Comparison of ENCODE assay signal across 23 cellular contexts in the genomic region with DNA sequence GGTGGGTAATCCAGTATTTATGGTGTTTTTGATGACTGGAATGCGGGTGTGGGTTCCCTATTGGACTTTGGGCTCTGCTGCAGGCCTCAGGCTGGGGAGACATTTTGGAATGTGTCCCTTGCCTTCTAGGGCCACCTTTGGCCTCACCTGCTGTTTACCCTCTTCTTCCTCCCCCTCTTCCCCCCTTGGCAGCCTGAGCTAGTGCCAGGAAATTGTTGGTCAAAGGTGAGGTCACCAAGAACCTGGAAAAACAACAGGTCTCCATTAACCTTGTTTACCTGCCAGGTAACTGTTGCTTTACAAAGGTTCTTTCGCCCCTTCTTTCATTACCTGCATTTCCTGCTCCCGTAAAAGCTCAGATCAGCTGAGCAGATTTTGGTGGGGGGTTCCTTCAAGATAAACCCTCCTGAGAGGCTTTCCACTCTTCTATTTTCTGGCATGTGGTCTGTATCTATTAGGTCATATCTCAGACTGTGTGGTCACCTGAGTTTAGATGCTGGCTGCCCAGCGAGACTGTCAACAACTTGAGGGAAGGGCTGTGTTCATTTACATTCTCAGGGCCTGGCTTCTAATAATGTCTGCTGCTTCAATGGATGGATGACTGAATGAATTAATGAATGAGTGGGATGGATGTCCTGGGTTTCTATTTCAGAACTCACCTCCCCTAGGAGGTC. TPM values are rescaled to one million over a fixed set of nuclear protein-coding genes. Genes with fewer than 3 reads are reported as not detected.
DNase-seq lines count a peak whose midpoint lies in the region; ATAC-seq and TF ChIP-seq lines count a peak whose summit lies in the region.
"Had no signal": no experiment of that assay in that cellular context is flagged by ENCODE, and none has a peak within 500 bp of the region (broad histone marks: within the 10 kb centered on the region; RNA-seq: fewer than 3 reads in every experiment).

No MANE protein-coding gene starts in this region.

- H3K27me3 ChIP-seq in breast epithelium (no peaks in the 10 kb centered on the region), mammary epithelial cell (ENCODE audit: insufficient read depth, low read length) (no peaks in the 10 kb centered on the region), colonic mucosa (no peaks in the 10 kb centered on the region)
- H3K27me3 ChIP-seq: adrenal gland, cardiac muscle cell, dorsolateral prefrontal cortex had no signal

- intact Hi-C loops in breast epithelium (cut with DNase I; ENCODE audit: low total_unique reads) (no loop called here), mammary epithelial cell (cut with micrococcal nuclease) (no loop called here), colonic mucosa (cut with DNase I) (no loop called here)

- POLR2A ChIA-PET in T-cell (lab: Charles Lee) = no interaction called here

- H3K4me3 Mint-ChIP-seq in endothelial cell (ENCODE audit: unreplicated experiment) (no peak overlapping the region), T-cell (no peak overlapping the region)
- H3K4me3 Mint-ChIP-seq: activated CD4-positive, alpha-beta T cell treated with anti-CD3 and anti-CD28 coated beads, Interleukin-2, amount 10 ng/mL, durations not matched to agents 7 days and 5 days; HFFc6 had no signal

- no peaks in the 10 kb centered on the region for H3K36me3 ChIP-seq in breast epithelium
- H3K36me3 ChIP-seq in mammary epithelial cell (ENCODE audit: insufficient read depth, low read length) = no peaks in the 10 kb centered on the region
- no peaks in the 10 kb centered on the region for H3K36me3 ChIP-seq in colonic mucosa
- H3K36me3 ChIP-seq: adrenal gland, cardiac muscle cell had no signal

- no peak for TF ChIP-seq POLR2A in breast epithelium (IDR thresholded peaks at IDR 0.05)

- WGBS in mammary epithelial cell (ENCODE audit: low coverage, missing lambda C conversion rate) = 100% methylated on average over 4 of the region's 4 CpGs

- H3K4me3 ChIP-seq in breast epithelium = no peak overlapping the region
- no peak overlapping the region for H3K4me3 ChIP-seq in mammary epithelial cell (replicated peaks in 1 of 3; ENCODE audit: insufficient read depth in 1 of 3, low read depth in 2 of 3, low read length in 3 of 3)
- no peak overlapping the region for H3K4me3 ChIP-seq in colonic mucosa
- H3K4me3 ChIP-seq: adrenal gland, cardiac muscle cell, dorsolateral prefrontal cortex had no signal

- dilution Hi-C loops in mammary epithelial cell (cut with HindIII; ENCODE audit: low sequenced_read_pairs) = no loop called here

- no peak for ATAC-seq in T-cell (replicated peaks in 1 of 4)
- ATAC-seq: stimulated activated naive CD8-positive, alpha-beta T cell treated with anti-CD3 and anti-CD28 coated beads, Interleukin-15, Interleukin-2, amounts not matched to agents 100 U/mL and 50 U/mL, for 24 hours had no signal

- H3K4me1 Mint-ChIP-seq in endothelial cell (ENCODE audit: unreplicated experiment) (no peaks in the 10 kb centered on the region), T-cell (peaks cover 0 to 10% (median 8%) of the 10 kb centered on the region in 3 donors)

- peaks cover 0 to 5% of the 10 kb centered on the region in 2 donors for H3K4me1 ChIP-seq in breast epithelium
- peaks cover 13% of the 10 kb centered on the region for H3K4me1 ChIP-seq in mammary epithelial cell (ENCODE audit: insufficient read depth, low read length)
- H3K4me1 ChIP-seq in colonic mucosa = peaks cover 29% of the 10 kb centered on the region

- H3K27ac Mint-ChIP-seq in endothelial cell (ENCODE audit: unreplicated experiment) (no peak overlapping the region), T-cell (no peak overlapping the region)
- H3K27ac Mint-ChIP-seq: activated CD4-positive, alpha-beta T cell treated with anti-CD3 and anti-CD28 coated beads, Interleukin-2, amount 10 ng/mL, durations not matched to agents 7 days and 5 days; HFFc6 had no signal

- CTCF ChIA-PET in mammary epithelial cell (lab: Charles Lee; ENCODE audit: low non-redundant PET) (interaction anchor here (0.6 kb wide), 1 partner anchor 30 kb away, joined by 3 read pairs; no protein-coding TSS in a partner anchor), T-cell (lab: Charles Lee) (interaction anchor here in 1 of 2 donors (0.6 to 0.7 kb wide), 2 partner anchors 34 to 328 kb away, joined by 3 read pairs; a partner anchor contains a TSS)

- H3K27me3 Mint-ChIP-seq in endothelial cell (ENCODE audit: unreplicated experiment) = peaks cover 4% of the 10 kb centered on the region
- no peaks in the 10 kb centered on the region for H3K27me3 Mint-ChIP-seq in T-cell

- H2AFZ ChIP-seq in mammary epithelial cell (ENCODE audit: low read depth, low read length) = no peak overlapping the region

- no peak overlapping the region for H3K4me2 ChIP-seq in mammary epithelial cell (ENCODE audit: insufficient read depth, low read depth, low read length)

- H3K9me3 Mint-ChIP-seq in endothelial cell (ENCODE audit: unreplicated experiment) (no peaks in the 10 kb centered on the region), T-cell (no peaks in the 10 kb centered on the region)
- H3K9me3 Mint-ChIP-seq: activated CD4-positive, alpha-beta T cell treated with anti-CD3 and anti-CD28 coated beads, Interleukin-2, amount 10 ng/mL, durations not matched to agents 7 days and 5 days; HFFc6 had no signal

- H3K9ac ChIP-seq in mammary epithelial cell (ENCODE audit: insufficient read depth, low read length) (no peak overlapping the region), colonic mucosa (ENCODE audit: low read depth in 2 of 2, low read length in 2 of 2) (peak overlapping the region in 1 of 2 donors; percentile 90)

- H3K27ac ChIP-seq in breast epithelium (peak overlapping the region; percentile 57 to 64), mammary epithelial cell (ENCODE audit: insufficient read depth, low read depth, low read length) (no peak overlapping the region), colonic mucosa (peak overlapping the region; percentile 63)
- H3K27ac ChIP-seq: adrenal gland, cardiac muscle cell, dorsolateral prefrontal cortex, RWPE1 had no signal

- BruUV-seq in mammary epithelial cell (replicated peaks; lab: Mats Ljungman, UMichigan) = no TSS peak

- no peaks in the 10 kb centered on the region for H3K79me2 ChIP-seq in mammary epithelial cell (ENCODE audit: insufficient read depth, low read length)

- TF ChIP-seq CTCF in breast epithelium (IDR thresholded peaks at IDR 0.05) (no peak), mammary epithelial cell (conservative IDR thresholded peaks at IDR 0.05 in 1 of 2, IDR thresholded peaks at IDR 0.05 in 1 of 2; ENCODE audit: extremely low read depth in 1 of 2, insufficient read depth in 1 of 2, low read depth in 1 of 2, low read length in 2 of 2) (no peak), colonic mucosa (IDR thresholded peaks at IDR 0.05) (no peak), endothelial cell (IDR thresholded peaks at IDR 0.05; ENCODE audit: unreplicated experiment) (no peak)

- H3K9me3 ChIP-seq in breast epithelium (no peaks in the 10 kb centered on the region), mammary epithelial cell (replicated peaks; ENCODE audit: insufficient read depth, low read length) (no peaks in the 10 kb centered on the region), colonic mucosa (no peaks in the 10 kb centered on the region)
- H3K9me3 ChIP-seq: adrenal gland had no signal

- H4K20me1 ChIP-seq in mammary epithelial cell (ENCODE audit: insufficient read depth, low read length) = no peaks in the 10 kb centered on the region

- in situ Hi-C loops in mammary epithelial cell (cut with MboI; ENCODE audit: low sequenced_read_pairs in 2 of 2) = no loop called here

- DNase-seq in breast epithelium (ENCODE audit: low spot score in 2 of 2) (no peak), mammary epithelial cell (no peak), colonic mucosa (peak; percentile 89), mucosa of gallbladder (ENCODE audit: low spot score) (peak; percentile 73), endothelial cell (ENCODE audit: low spot score) (no peak), GM03348 (ENCODE audit: low spot score) (no peak), T-cell (no peak)
- DNase-seq in stimulated activated naive CD4-positive, alpha-beta T cell (lab: John Stamatoyannopoulos, UW) = no peak
- DNase-seq: activated CD4-positive, alpha-beta T cell treated with anti-CD3 and anti-CD28 coated beads, Interleukin-2, amount 10 ng/mL, durations not matched to agents 7 days and 5 days; activated CD8-positive, alpha-beta memory T cell treated with anti-CD3 and anti-CD28 coated beads, Interleukin-2, amount 50 U/mL, for 48 hours; activated effector memory CD4-positive, alpha-beta T cell treated with anti-CD3 and anti-CD28 coated beads, Interleukin-2, amount 50 U/mL, for 16 hours; C1 segment of cervical spinal cord; DMS79 treated with DMSO at 0.1 percent for 48 hours; dorsolateral prefrontal cortex; KBM-7; NCI-H187; NCI-H446; stimulated activated CD4-positive, alpha-beta T cell treated with anti-CD3 and anti-CD28 coated beads, Interleukin-2, amount 100 ng/mL, for 24 hours; stimulated activated naive CD8-positive, alpha-beta T cell treated with anti-CD3 and anti-CD28 coated beads, Interleukin-15, Interleukin-2, amounts not matched to agents 100 U/mL and 50 U/mL, for 24 hours had no signal

- H3K36me3 Mint-ChIP-seq in endothelial cell (ENCODE audit: low read depth, unreplicated experiment) (peaks cover 3% of the 10 kb centered on the region), T-cell (no peaks in the 10 kb centered on the region)

RNA-seq across cellular contexts. Expression of a gene that starts 34.7 kb away (rescaled TPM):
- total RNA-seq in breast epithelium (100 to 1,000 TPM; 123 to 230 (median 132) TPM), mammary epithelial cell (100 to 1,000 TPM; 161 to 313 TPM), colonic mucosa (100 to 1,000 TPM; 113 to 216 TPM), mucosa of gallbladder (420 TPM), endothelial cell (ENCODE audit: unreplicated experiment) (3.5 TPM), T-cell (1 to 10 TPM; 1.1 to 8.9 (median 6.4) TPM)
- 196 TPM for polyA plus RNA-seq in mammary epithelial cell
- polyA minus RNA-seq in mammary epithelial cell = 634 TPM

Comparison
In these comparisons a context has a peak if more than half of its experiments do, and no peak if none do; other contexts are left out.
1. DNase-seq: peak in colonic mucosa (single experiment) and mucosa of gallbladder (single experiment); none in breast epithelium (0 of 2), mammary epithelial cell (single experiment), endothelial cell (single experiment), GM03348 (single experiment), T-cell (0 of 34) and stimulated activated naive CD4-positive, alpha-beta T cell (0 of 6).
2. RNA of a gene that starts 34.7 kb away (total RNA-seq): 420 TPM in mucosa of gallbladder (single experiment), 161 to 313 TPM in mammary epithelial cell, 113 to 216 TPM in colonic mucosa and 123 to 230 TPM in breast epithelium; 1.1 to 8.9 TPM in T-cell and 3.5 TPM in endothelial cell (single experiment); every median in the first group is over 10 times any median in the second.